7 cellular contexts compared by ENCODE assay signal in genomic region chr1:47189844-47190562, GRCh38. TPM values are rescaled to one million over a fixed set of nuclear protein-coding genes. Genes with fewer than 3 reads are reported as not detected.
DNase-seq lines count a peak whose midpoint lies in the region; ATAC-seq and TF ChIP-seq lines count a peak whose summit lies in the region.

Gene PDZK1IP1 (minus strand): TSS chr1:47190036. CDS start chr1:47189932, 104 bp downstream.

- no peaks in the 10 kb centered on the region for H3K36me3 ChIP-seq in testis (ENCODE audit: low read depth, missing control alignments)

- no peak for TF ChIP-seq CTCF in testis (IDR thresholded peaks at IDR 0.05)

- no peaks in the 10 kb centered on the region for H3K27me3 ChIP-seq in testis

- H3K9me3 ChIP-seq in testis: no peaks in the 10 kb centered on the region

- no peak within 1 kb of the TSS for H3K4me3 ChIP-seq in testis

- peak within 1 kb of the TSS; percentile 69 for H3K27ac ChIP-seq in cingulate gyrus (ENCODE audit: low read depth, low read length)
- H3K27ac ChIP-seq in testis: no peak within 1 kb of the TSS

- intact Hi-C loops in testis (cut with DNase I; ENCODE audit: low total_unique reads): loop anchor here (10.0 kb wide), 1 partner anchor 225 kb away; the partner anchor contains the start of gene FOXE3

- ATAC-seq in GM21737 (IDR thresholded peaks at IDR 0.05; ENCODE audit: unreplicated experiment) (no peak), GM19463 (IDR thresholded peaks at IDR 0.05; ENCODE audit: unreplicated experiment) (no peak)

- no peaks in the 10 kb centered on the region for H3K4me1 ChIP-seq in testis

- DNase-seq in HUDEP-2 (lab: John Stamatoyannopoulos, UW; ENCODE audit: unreplicated experiment in 76 of 76): peak in 57 of 76 experiments; percentile 6 to 83 (median 57)
- DNase-seq in kidney tubule cell (ENCODE audit: low spot score): peak; percentile 100
- DNase-seq in testis: peak; percentile 68
- DNase-seq in hepatic stellate cell (ENCODE audit: low spot score): no peak

- WGBS in testis, 2 donors: 59 to 62% methylated on average over 12 to 18 of the region's 18 CpGs

- TF ChIP-seq POLR2A in testis (IDR thresholded peaks at IDR 0.05): no peak

RNA-seq across cellular contexts. Expression of gene PDZK1IP1, which starts in this region (rescaled TPM):
- total RNA-seq in testis: 1 to 10 TPM; 1.5 to 8.6 TPM
- polyA plus RNA-seq in testis (ENCODE audit: insufficient read depth, low read depth, low replicate concordance): 13.9 TPM
